1 cellular context compared by ENCODE assay signal in genomic region chr7:140650367-140650766, GRCh38.
TF ChIP-seq lines count a peak whose summit lies in the region.

No MANE protein-coding gene starts in this region.

TF ChIP-seq in K562, 482 proteins besides CTCF, POLR2A, EP300 and RAD21:
- TF ChIP-seq ZNF232 (CRISPR knock-in tag; IDR thresholded peaks at IDR 0.05) (0 out of 2 replicates have a peak, but pooled peaks have one; percentile 32), L3MBTL2 (IDR thresholded peaks at IDR 0.05) (peak; percentile 65; the same call in 1 of the 2 replicates), TGIF2 (CRISPR knock-in tag; IDR thresholded peaks at IDR 0.05) (no peak), MGA (IDR thresholded peaks at IDR 0.05) (peak; percentile 89), ETV6 (IDR thresholded peaks at IDR 0.05; ENCODE audit: borderline replicate concordance in 1 of 2, low read depth in 2 of 2, low read length in 1 of 2) (no peak), ETV6 (CRISPR knock-in tag; IDR thresholded peaks at IDR 0.05; ENCODE audit: borderline replicate concordance) (0 out of 2 replicates have a peak, but pooled peaks have one; percentile 23), PYGO2 (tag; IDR thresholded peaks at IDR 0.05) (no peak), FOXP1 (CRISPR knock-in tag; IDR thresholded peaks at IDR 0.05) (0 out of 2 replicates have a peak, but pooled peaks have one; percentile 29), CBFB (CRISPR knock-in tag; IDR thresholded peaks at IDR 0.05) (no peak), ZNF511 (CRISPR knock-in tag; IDR thresholded peaks at IDR 0.05) (0 out of 2 replicates have a peak, but pooled peaks have one; percentile 29), MAX (CRISPR knock-in tag; IDR thresholded peaks at IDR 0.05) (peak; percentile 40; the same call in 1 of the 2 replicates), E2F6 (IDR thresholded peaks at IDR 0.05; ENCODE audit: borderline replicate concordance in 1 of 2, extremely low read depth in 1 of 2, insufficient read depth in 1 of 2, insufficient read length in 1 of 2, low read depth in 1 of 2, low read length in 1 of 2, poor library complexity in 1 of 2, severe bottlenecking in 1 of 2) (peak in 1 of 2 experiments; percentile 74), GABPA (tag; conservative IDR thresholded peaks at IDR 0.05; ENCODE audit: low read depth) (no peak)
